ENCODE assay signal across 1 cellular context in the genomic region with DNA sequence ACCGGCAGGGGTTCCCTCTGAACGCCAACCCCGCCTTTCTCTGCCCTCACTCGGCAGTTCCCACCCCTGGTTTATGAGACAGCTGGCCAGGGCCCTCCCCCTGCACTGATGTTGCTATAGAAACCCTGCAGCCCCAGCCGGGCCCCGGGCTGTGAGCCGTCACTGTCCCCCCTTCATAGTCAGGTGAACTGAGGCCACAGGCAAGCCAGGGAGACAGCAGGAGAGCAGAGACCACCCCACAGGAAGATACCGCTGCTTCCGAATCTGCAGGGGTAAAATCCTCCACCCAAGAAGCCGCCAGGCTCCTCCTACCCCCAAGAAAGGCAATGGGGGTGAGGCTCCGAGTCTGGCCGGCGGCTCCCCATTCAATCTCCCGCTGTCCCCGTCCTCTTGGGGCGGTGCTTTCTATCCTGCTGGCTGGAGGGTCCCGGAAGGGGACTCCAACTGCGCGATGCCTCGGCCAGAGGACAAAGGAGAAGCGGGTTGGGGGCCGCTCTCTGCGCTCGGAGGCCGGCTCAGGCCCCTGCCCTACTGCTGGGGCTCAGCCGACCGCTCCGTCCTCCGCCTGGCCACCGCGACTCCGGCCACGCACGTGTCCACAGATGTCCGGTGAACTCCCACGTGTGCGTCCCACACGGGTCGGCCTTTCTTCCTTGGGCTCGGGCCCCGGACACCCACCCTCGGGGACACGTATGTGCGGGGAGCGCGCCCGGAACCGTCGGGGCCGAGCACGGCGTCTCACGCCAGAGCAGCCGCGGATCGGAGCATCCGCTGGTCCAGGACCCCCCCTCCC.
A peak's percentile ranks its signal among the peaks of the same experiment; 100 is the strongest.
TF ChIP-seq lines count a peak whose summit lies in the region.

No MANE protein-coding gene starts in this region.

TF ChIP-seq in HEK293, 187 proteins besides CTCF, POLR2A, EP300 and RAD21 (continued from another document and continues in another):
- TF ChIP-seq, protein P1, sequence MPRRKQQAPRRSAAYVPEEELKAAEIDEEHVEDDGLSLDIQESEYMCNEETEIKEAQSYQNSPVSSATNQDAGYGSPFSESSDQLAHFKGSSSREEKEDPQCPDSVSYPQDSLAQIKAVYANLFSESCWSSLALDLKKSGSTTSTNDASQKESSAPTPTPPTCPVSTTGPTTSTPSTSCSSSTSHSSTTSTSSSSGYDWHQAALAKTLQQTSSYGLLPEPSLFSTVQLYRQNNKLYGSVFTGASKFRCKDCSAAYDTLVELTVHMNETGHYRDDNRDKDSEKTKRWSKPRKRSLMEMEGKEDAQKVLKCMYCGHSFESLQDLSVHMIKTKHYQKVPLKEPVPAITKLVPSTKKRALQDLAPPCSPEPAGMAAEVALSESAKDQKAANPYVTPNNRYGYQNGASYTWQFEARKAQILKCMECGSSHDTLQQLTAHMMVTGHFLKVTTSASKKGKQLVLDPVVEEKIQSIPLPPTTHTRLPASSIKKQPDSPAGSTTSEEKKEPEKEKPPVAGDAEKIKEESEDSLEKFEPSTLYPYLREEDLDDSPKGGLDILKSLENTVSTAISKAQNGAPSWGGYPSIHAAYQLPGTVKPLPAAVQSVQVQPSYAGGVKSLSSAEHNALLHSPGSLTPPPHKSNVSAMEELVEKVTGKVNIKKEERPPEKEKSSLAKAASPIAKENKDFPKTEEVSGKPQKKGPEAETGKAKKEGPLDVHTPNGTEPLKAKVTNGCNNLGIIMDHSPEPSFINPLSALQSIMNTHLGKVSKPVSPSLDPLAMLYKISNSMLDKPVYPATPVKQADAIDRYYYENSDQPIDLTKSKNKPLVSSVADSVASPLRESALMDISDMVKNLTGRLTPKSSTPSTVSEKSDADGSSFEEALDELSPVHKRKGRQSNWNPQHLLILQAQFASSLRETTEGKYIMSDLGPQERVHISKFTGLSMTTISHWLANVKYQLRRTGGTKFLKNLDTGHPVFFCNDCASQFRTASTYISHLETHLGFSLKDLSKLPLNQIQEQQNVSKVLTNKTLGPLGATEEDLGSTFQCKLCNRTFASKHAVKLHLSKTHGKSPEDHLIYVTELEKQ (tag by site-specific recombination; IDR thresholded peaks at IDR 0.05; ENCODE audit: borderline replicate concordance) = no peak
- TF ChIP-seq ZNF514 (tag by site-specific recombination; IDR thresholded peaks at IDR 0.05) (no peak), ZNF174 (tag by site-specific recombination; IDR thresholded peaks at IDR 0.05) (no peak), ZNF341 (tag by site-specific recombination; IDR thresholded peaks at IDR 0.05; ENCODE audit: low read depth) (peak; percentile 95), ZNF324 (tag by site-specific recombination; IDR thresholded peaks at IDR 0.05) (no peak), ZNF169 (tag by site-specific recombination; IDR thresholded peaks at IDR 0.05) (no peak), ZIC2 (tag by site-specific recombination; IDR thresholded peaks at IDR 0.05) (peak; percentile 89), ZNF18 (tag by site-specific recombination; IDR thresholded peaks at IDR 0.05) (peak; percentile 97), GFI1B (tag by site-specific recombination; IDR thresholded peaks at IDR 0.05) (no peak), TCF7L2 (IDR thresholded peaks at IDR 0.05; ENCODE audit: borderline replicate concordance, low read depth, low read length) (no peak), ZNF830 (tag by site-specific recombination; IDR thresholded peaks at IDR 0.05; ENCODE audit: low read depth) (no peak), ZNF544 (tag by site-specific recombination; IDR thresholded peaks at IDR 0.05) (no peak), ZNF776 (tag by site-specific recombination; IDR thresholded peaks at IDR 0.05; ENCODE audit: borderline replicate concordance) (no peak), ZNF529 (tag by site-specific recombination; IDR thresholded peaks at IDR 0.05; ENCODE audit: insufficient replicate concordance) (no peak), ZFHX2 (tag by site-specific recombination; conservative IDR thresholded peaks at IDR 0.05) (peak; percentile 29), ZNF433 (tag by site-specific recombination; IDR thresholded peaks at IDR 0.05; ENCODE audit: low read depth) (no peak), KLF9 (tag by site-specific recombination; IDR thresholded peaks at IDR 0.05; ENCODE audit: low read depth) (peak; percentile 42), REST (tag by site-specific recombination; IDR thresholded peaks at IDR 0.05) (no peak), IKZF3 (tag by site-specific recombination; IDR thresholded peaks at IDR 0.05) (no peak), ZNF623 (tag by site-specific recombination; IDR thresholded peaks at IDR 0.05) (no peak), HOXD13 (CRISPR knock-in tag; IDR thresholded peaks at IDR 0.05; ENCODE audit: borderline replicate concordance) (no peak), ZBTB48 (tag by site-specific recombination; IDR thresholded peaks at IDR 0.05) (no peak), ZNF148 (tag by site-specific recombination; IDR thresholded peaks at IDR 0.05; ENCODE audit: borderline replicate concordance) (no peak), ZBTB10 (tag by site-specific recombination; IDR thresholded peaks at IDR 0.05) (peak; percentile 63; the same call in 1 of the 2 replicates), ZNF558 (tag by site-specific recombination; IDR thresholded peaks at IDR 0.05) (no peak), ZNF37A (tag by site-specific recombination; IDR thresholded peaks at IDR 0.05) (no peak), SCRT1 (tag by site-specific recombination; IDR thresholded peaks at IDR 0.05; ENCODE audit: borderline replicate concordance) (no peak), ZSCAN23 (tag by site-specific recombination; IDR thresholded peaks at IDR 0.05) (no peak), GLI2 (tag by site-specific recombination; IDR thresholded peaks at IDR 0.05; ENCODE audit: borderline replicate concordance, low read depth) (no peak), ZNF76 (tag by site-specific recombination; IDR thresholded peaks at IDR 0.05; ENCODE audit: borderline replicate concordance, low read depth) (no peak)
- TF ChIP-seq, protein P2, sequence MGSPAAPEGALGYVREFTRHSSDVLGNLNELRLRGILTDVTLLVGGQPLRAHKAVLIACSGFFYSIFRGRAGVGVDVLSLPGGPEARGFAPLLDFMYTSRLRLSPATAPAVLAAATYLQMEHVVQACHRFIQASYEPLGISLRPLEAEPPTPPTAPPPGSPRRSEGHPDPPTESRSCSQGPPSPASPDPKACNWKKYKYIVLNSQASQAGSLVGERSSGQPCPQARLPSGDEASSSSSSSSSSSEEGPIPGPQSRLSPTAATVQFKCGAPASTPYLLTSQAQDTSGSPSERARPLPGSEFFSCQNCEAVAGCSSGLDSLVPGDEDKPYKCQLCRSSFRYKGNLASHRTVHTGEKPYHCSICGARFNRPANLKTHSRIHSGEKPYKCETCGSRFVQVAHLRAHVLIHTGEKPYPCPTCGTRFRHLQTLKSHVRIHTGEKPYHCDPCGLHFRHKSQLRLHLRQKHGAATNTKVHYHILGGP (tag by site-specific recombination; IDR thresholded peaks at IDR 0.05) = no peak
- TF ChIP-seq, protein P3, sequence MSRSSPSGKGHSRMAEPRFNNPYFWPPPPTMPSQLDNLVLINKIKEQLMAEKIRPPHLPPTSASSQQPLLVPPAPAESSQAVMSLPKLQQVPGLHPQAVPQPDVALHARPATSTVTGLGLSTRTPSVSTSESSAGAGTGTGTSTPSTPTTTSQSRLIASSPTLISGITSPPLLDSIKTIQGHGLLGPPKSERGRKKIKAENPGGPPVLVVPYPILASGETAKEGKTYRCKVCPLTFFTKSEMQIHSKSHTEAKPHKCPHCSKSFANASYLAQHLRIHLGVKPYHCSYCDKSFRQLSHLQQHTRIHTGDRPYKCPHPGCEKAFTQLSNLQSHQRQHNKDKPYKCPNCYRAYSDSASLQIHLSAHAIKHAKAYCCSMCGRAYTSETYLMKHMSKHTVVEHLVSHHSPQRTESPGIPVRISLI (tag by site-specific recombination; IDR thresholded peaks at IDR 0.05) = no peak
- TF ChIP-seq, protein P4, sequence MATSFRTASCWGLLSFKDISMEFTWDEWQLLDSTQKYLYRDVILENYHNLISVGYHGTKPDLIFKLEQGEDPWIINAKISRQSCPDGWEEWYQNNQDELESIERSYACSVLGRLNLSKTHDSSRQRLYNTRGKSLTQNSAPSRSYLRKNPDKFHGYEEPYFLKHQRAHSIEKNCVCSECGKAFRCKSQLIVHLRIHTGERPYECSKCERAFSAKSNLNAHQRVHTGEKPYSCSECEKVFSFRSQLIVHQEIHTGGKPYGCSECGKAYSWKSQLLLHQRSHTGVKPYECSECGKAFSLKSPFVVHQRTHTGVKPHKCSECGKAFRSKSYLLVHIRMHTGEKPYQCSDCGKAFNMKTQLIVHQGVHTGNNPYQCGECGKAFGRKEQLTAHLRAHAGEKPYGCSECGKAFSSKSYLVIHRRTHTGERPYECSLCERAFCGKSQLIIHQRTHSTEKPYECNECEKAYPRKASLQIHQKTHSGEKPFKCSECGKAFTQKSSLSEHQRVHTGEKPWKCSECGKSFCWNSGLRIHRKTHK (tag by site-specific recombination; IDR thresholded peaks at IDR 0.05) = no peak
- TF ChIP-seq, protein P5, sequence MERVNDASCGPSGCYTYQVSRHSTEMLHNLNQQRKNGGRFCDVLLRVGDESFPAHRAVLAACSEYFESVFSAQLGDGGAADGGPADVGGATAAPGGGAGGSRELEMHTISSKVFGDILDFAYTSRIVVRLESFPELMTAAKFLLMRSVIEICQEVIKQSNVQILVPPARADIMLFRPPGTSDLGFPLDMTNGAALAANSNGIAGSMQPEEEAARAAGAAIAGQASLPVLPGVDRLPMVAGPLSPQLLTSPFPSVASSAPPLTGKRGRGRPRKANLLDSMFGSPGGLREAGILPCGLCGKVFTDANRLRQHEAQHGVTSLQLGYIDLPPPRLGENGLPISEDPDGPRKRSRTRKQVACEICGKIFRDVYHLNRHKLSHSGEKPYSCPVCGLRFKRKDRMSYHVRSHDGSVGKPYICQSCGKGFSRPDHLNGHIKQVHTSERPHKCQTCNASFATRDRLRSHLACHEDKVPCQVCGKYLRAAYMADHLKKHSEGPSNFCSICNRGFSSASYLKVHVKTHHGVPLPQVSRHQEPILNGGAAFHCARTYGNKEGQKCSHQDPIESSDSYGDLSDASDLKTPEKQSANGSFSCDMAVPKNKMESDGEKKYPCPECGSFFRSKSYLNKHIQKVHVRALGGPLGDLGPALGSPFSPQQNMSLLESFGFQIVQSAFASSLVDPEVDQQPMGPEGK (tag by site-specific recombination; IDR thresholded peaks at IDR 0.05) = peak; percentile 81
